8 cellular contexts compared by ENCODE assay signal in genomic region chr4:30720656-30721352, GRCh38. TPM values are rescaled to one million over a fixed set of nuclear protein-coding genes. Genes with fewer than 3 reads are reported as not detected.
A peak's percentile ranks its signal among the peaks of the same experiment; 100 is the strongest.
DNase-seq lines count a peak whose midpoint lies in the region; ATAC-seq and TF ChIP-seq lines count a peak whose summit lies in the region.

No MANE protein-coding gene starts in this region.

- peaks cover 36% of the 10 kb centered on the region for H3K4me1 Mint-ChIP-seq in WTC11

- H3K27ac ChIP-seq in foreskin keratinocyte (no peak overlapping the region), neural cell (ENCODE audit: low read length) (peak overlapping the region; percentile 64)

- POLR2A ChIA-PET in WTC11 (lab: Charles Lee), result no interaction called here

- no peaks in the 10 kb centered on the region for H3F3A ChIP-seq in neural cell (ENCODE audit: insufficient read depth, low read length, poor library complexity, severe bottlenecking)

- TF ChIP-seq CTCF in WTC11 (IDR thresholded peaks at IDR 0.05), result no peak
- TF ChIP-seq CTCF in foreskin keratinocyte (conservative IDR thresholded peaks at IDR 0.05), result no peak
- TF ChIP-seq CTCF in neural cell (IDR thresholded peaks at IDR 0.05; ENCODE audit: poor library complexity, severe bottlenecking), result peak; percentile 15

- H3K4me3 ChIP-seq in neural cell (ENCODE audit: low read length), result peak overlapping the region; percentile 96

- CTCF ChIA-PET in WTC11 (lab: Charles Lee), result interaction anchor here (0.8 to 1.0 kb wide), 2 partner anchors 9 to 920 kb away, joined by 3 to 4 read pairs; no protein-coding TSS in a partner anchor

- H3K4me3 Mint-ChIP-seq in WTC11, result peak overlapping the region; percentile 97

- H3K27me3 Mint-ChIP-seq in WTC11 (ENCODE audit: low read depth), result peaks cover 65% of the 10 kb centered on the region

- no peaks in the 10 kb centered on the region for H3K9me3 Mint-ChIP-seq in WTC11

- peaks cover 35% of the 10 kb centered on the region for H3K79me2 ChIP-seq in neural cell (replicated peaks; ENCODE audit: insufficient read depth, low read length)

- peak; percentile 10 for DNase-seq in activated CD4-positive, alpha-beta T cell treated with anti-CD3 and anti-CD28 coated beads for 48 hours
- DNase-seq in activated CD4-positive, alpha-beta T cell treated with anti-CD3 and anti-CD28 coated beads, Interleukin-2, amount 50 U/mL, for 4 hours, result no peak
- DNase-seq in WTC11 (ENCODE audit: low spot score), result peak; percentile 50
- peak in 1 of 2 donors; percentile 64 for DNase-seq in foreskin keratinocyte
- no peak for DNase-seq in effector CD4-positive, alpha-beta T cell

- no peaks in the 10 kb centered on the region for H3K4me1 ChIP-seq in foreskin keratinocyte

- TF ChIP-seq RAD21 in neural cell (conservative IDR thresholded peaks at IDR 0.05), result peak; percentile 42

- H3K9ac ChIP-seq in neural cell (ENCODE audit: low read length), result peak overlapping the region; percentile 80

- ATAC-seq in WTC11 (peak; percentile 0), foreskin keratinocyte (peak; percentile 1), HG03095 (IDR thresholded peaks at IDR 0.05; ENCODE audit: unreplicated experiment) (no peak), HG03039 (IDR thresholded peaks at IDR 0.05; ENCODE audit: unreplicated experiment) (no peak)

- no peaks in the 10 kb centered on the region for H3K9me2 ChIP-seq in neural cell (ENCODE audit: insufficient read depth, low read length)

- H3K27me3 ChIP-seq in foreskin keratinocyte (no peaks in the 10 kb centered on the region), neural cell (ENCODE audit: insufficient read depth, low read depth, low read length) (no peaks in the 10 kb centered on the region)

- H2AFZ ChIP-seq in neural cell (ENCODE audit: low read depth, low read length), result peak overlapping the region; percentile 59

- no peaks in the 10 kb centered on the region for H3K36me3 Mint-ChIP-seq in WTC11

- H3K4me2 ChIP-seq in neural cell (ENCODE audit: low read length), result peak overlapping the region; percentile 60

- H3K36me3 ChIP-seq in neural cell (ENCODE audit: insufficient read depth, low read length), result no peaks in the 10 kb centered on the region

- no peaks in the 10 kb centered on the region for H4K20me1 ChIP-seq in neural cell (ENCODE audit: insufficient read depth)

- H3K27ac Mint-ChIP-seq in WTC11, result peak overlapping the region; percentile 49; the same call in 1 of the 2 replicates

- no peaks in the 10 kb centered on the region for H3K9me3 ChIP-seq in neural cell (ENCODE audit: low read length)

- no peak for TF ChIP-seq EP300 in neural cell (conservative IDR thresholded peaks at IDR 0.05; ENCODE audit: poor library complexity, severe bottlenecking)

TF ChIP-seq in WTC11, 78 proteins besides CTCF, POLR2A, EP300 and RAD21:
- TF ChIP-seq KAT7 (CRISPR knock-in tag; IDR thresholded peaks at IDR 0.05; ENCODE audit: borderline replicate concordance) (no peak), SP1 (CRISPR knock-in tag; conservative IDR thresholded peaks at IDR 0.05) (0 out of 2 replicates have a peak, but pooled peaks have one; percentile 18)

TF ChIP-seq in neural cell, 6 proteins besides CTCF, POLR2A, EP300 and RAD21:
- peak; percentile 42 for TF ChIP-seq SMC3 (conservative IDR thresholded peaks at IDR 0.05; ENCODE audit: poor library complexity)
- no peak for TF ChIP-seq TAF1 (IDR thresholded peaks at IDR 0.05; ENCODE audit: low read depth)
- no peak for TF ChIP-seq EZH2 (IDR thresholded peaks at IDR 0.05; ENCODE audit: borderline replicate concordance, insufficient read depth, low read length, poor library complexity, severe bottlenecking)
- peak; percentile 46 for TF ChIP-seq REST (IDR thresholded peaks at IDR 0.05; ENCODE audit: borderline replicate concordance)
- no peak for TF ChIP-seq MXI1 (conservative IDR thresholded peaks at IDR 0.05; ENCODE audit: poor library complexity, severe bottlenecking)
- TF ChIP-seq POLR2AphosphoS5 (IDR thresholded peaks at IDR 0.05), result no peak
TF ChIP-seq in neural cell: peak in this region for 2.

RNA-seq across cellular contexts. Expression of gene PCDH7, which starts 0.6 kb away (rescaled TPM):
- total RNA-seq in WTC11 (2021), result 2.2 to 3.9 TPM (median 2.4 TPM) in 3 replicates
- total RNA-seq in foreskin keratinocyte, result 34.5 and 43.2 TPM in 2 replicates
- polyA plus RNA-seq in foreskin keratinocyte, result 6.7 and 10.9 TPM in 2 replicates
- 12.6 and 15.3 TPM in 2 replicates for polyA plus RNA-seq in neural cell
- polyA minus RNA-seq in neural cell, result 78.6 and 89.1 TPM in 2 replicates

Comparison
In these comparisons a context has a peak if more than half of its experiments do, and no peak if none do; other contexts are left out.
1. DNase-seq: peak in activated CD4-positive, alpha-beta T cell treated with anti-CD3 and anti-CD28 coated beads for 48 hours (single experiment) and WTC11 (single experiment); none in activated CD4-positive, alpha-beta T cell treated with anti-CD3 and anti-CD28 coated beads, Interleukin-2, amount 50 U/mL, for 4 hours (0 of 2) and effector CD4-positive, alpha-beta T cell (single experiment).
2. ATAC-seq: peak in WTC11 (single experiment) and foreskin keratinocyte (single experiment); none in HG03095 (single experiment) and HG03039 (single experiment).